In genomic region chr11:122453586-122453985, GRCh38 we compare ENCODE assay signal across 14 cellular contexts.
DNase-seq lines count a peak whose midpoint lies in the region; ATAC-seq and TF ChIP-seq lines count a peak whose summit lies in the region.
"Had no signal": no experiment of that assay in that cellular context is flagged by ENCODE, and none has a peak within 500 bp of the region (broad histone marks: within the 10 kb centered on the region; RNA-seq: fewer than 3 reads in every experiment).

No MANE protein-coding gene starts in this region.

- H3K9me3 Mint-ChIP-seq in GM23338: peaks cover 3% of the 10 kb centered on the region; the same call in 2 of the 3 replicates

- H3K4me1 ChIP-seq in GM23338 (ENCODE audit: insufficient read depth): no peaks in the 10 kb centered on the region

- H3K27ac Mint-ChIP-seq in GM23338: no peak overlapping the region
- H3K27ac Mint-ChIP-seq: B cell; CD8-positive, alpha-beta T cell had no signal

- H3K79me2 ChIP-seq in GM23338 (replicated peaks; ENCODE audit: insufficient read depth): no peaks in the 10 kb centered on the region

- H3K4me3 Mint-ChIP-seq in GM23338: no peak overlapping the region
- H3K4me3 Mint-ChIP-seq: B cell; CD8-positive, alpha-beta T cell had no signal

- intact Hi-C loops in sciatic nerve (cut with DNase I): no loop called here

- ATAC-seq in GM23338 (no peak), sciatic nerve (peak; percentile 42)
- ATAC-seq: CD8-positive, alpha-beta T cell had no signal

- H3K27me3 Mint-ChIP-seq in GM23338 (ENCODE audit: insufficient read depth, low read depth, poor library complexity): no peaks in the 10 kb centered on the region

- no peak for DNase-seq in GM23338 (ENCODE audit: low spot score)
- DNase-seq in astrocyte of the hippocampus (ENCODE audit: low read depth, low spot score): peak; percentile 16
- DNase-seq in inferior parietal cortex (ENCODE audit: extremely low spot score): peak; percentile 37
- no peak for DNase-seq in sciatic nerve (ENCODE audit: low spot score)
- no peak for DNase-seq in SK-N-DZ (ENCODE audit: low spot score)
- DNase-seq in COLO668 (lab: John Stamatoyannopoulos, UW; ENCODE audit: unreplicated experiment): no peak
- no peak for DNase-seq in NCI-H1417 treated with DMSO at 0.1 percent for 48 hours (lab: John Stamatoyannopoulos, UW)
- DNase-seq: ACHN; CD8-positive, alpha-beta T cell; H7; NCI-H1694 treated with DMSO at 0.1 percent for 48 hours; PC-9 had no signal

- TF ChIP-seq CTCF in GM23338 (conservative IDR thresholded peaks at IDR 0.05; ENCODE audit: low read depth in 2 of 2): 0 out of 4 replicates have a peak, but pooled peaks of 1 of the 2 experiments have one; percentile 3

- H3K4me1 Mint-ChIP-seq in GM23338: peaks cover 5% of the 10 kb centered on the region; the same call in 2 of the 3 replicates
- H3K4me1 Mint-ChIP-seq: B cell had no signal

- H4K20me1 ChIP-seq in GM23338 (replicated peaks; ENCODE audit: insufficient read depth): no peaks in the 10 kb centered on the region

- no peak overlapping the region for H3K4me3 ChIP-seq in GM23338
- H3K4me3 ChIP-seq: PC-9, SK-N-MC had no signal

- no peaks in the 10 kb centered on the region for H3F3A ChIP-seq in GM23338 (replicated peaks; ENCODE audit: low read depth)

- H3K9me2 ChIP-seq in GM23338 (ENCODE audit: insufficient read depth): no peaks in the 10 kb centered on the region

- H3K27ac ChIP-seq in GM23338 (ENCODE audit: low read depth): no peak overlapping the region
- H3K27ac ChIP-seq: PC-9, SK-N-MC had no signal

- no peak overlapping the region for H3K4me2 ChIP-seq in GM23338
- H3K4me2 ChIP-seq: PC-9 had no signal

- no peaks in the 10 kb centered on the region; the same call in 2 of the 3 replicates for H3K36me3 Mint-ChIP-seq in GM23338 (ENCODE audit: low read depth)
- H3K36me3 Mint-ChIP-seq: CD8-positive, alpha-beta T cell had no signal

- peak overlapping the region; percentile 64; the same call in 1 of the 2 replicates for H2AFZ ChIP-seq in GM23338
- H2AFZ ChIP-seq: PC-9 had no signal

- H3K27me3 ChIP-seq in GM23338 (ENCODE audit: insufficient read depth): no peaks in the 10 kb centered on the region

- H3K36me3 ChIP-seq in GM23338 (ENCODE audit: insufficient read depth): no peaks in the 10 kb centered on the region

TF ChIP-seq in GM23338, 12 proteins besides CTCF, POLR2A, EP300 and RAD21:
- TF ChIP-seq ETS1 (IDR thresholded peaks at IDR 0.05): no peak
- no peak for TF ChIP-seq REST (IDR thresholded peaks at IDR 0.05; ENCODE audit: unreplicated experiment)
- TF ChIP-seq ZNF114 (CRISPR knock-in tag; IDR thresholded peaks at IDR 0.05): no peak
- no peak for TF ChIP-seq NANOG (IDR thresholded peaks at IDR 0.05; ENCODE audit: borderline replicate concordance)
- no peak for TF ChIP-seq CREB1 (CRISPR knock-in tag; IDR thresholded peaks at IDR 0.05; ENCODE audit: low read depth)
- no peak for TF ChIP-seq ZNF462 (CRISPR knock-in tag; IDR thresholded peaks at IDR 0.05)
- no peak for TF ChIP-seq POLR2AphosphoS5 (IDR thresholded peaks at IDR 0.05; ENCODE audit: low read depth)
- no peak for TF ChIP-seq ZNF331 (CRISPR knock-in tag; IDR thresholded peaks at IDR 0.05; ENCODE audit: low read depth)
- TF ChIP-seq JUNB (IDR thresholded peaks at IDR 0.05; ENCODE audit: unreplicated experiment): no peak
- TF ChIP-seq EZH2phosphoT487 (IDR thresholded peaks at IDR 0.05; ENCODE audit: unreplicated experiment): no peak
- no peak for TF ChIP-seq STAT1 (IDR thresholded peaks at IDR 0.05; ENCODE audit: unreplicated experiment)
- TF ChIP-seq EZH2 (IDR thresholded peaks at IDR 0.05; ENCODE audit: low read depth, unreplicated experiment): no peak

Comparison
In these comparisons a context has a peak if more than half of its experiments do, and no peak if none do; other contexts are left out.
1. DNase-seq: peak in astrocyte of the hippocampus (single experiment) and inferior parietal cortex (single experiment); none in GM23338 (single experiment), sciatic nerve (single experiment), SK-N-DZ (single experiment), COLO668 (single experiment) and NCI-H1417 treated with DMSO at 0.1 percent for 48 hours (single experiment).